1 cellular context compared by ENCODE assay signal in the genomic region with DNA sequence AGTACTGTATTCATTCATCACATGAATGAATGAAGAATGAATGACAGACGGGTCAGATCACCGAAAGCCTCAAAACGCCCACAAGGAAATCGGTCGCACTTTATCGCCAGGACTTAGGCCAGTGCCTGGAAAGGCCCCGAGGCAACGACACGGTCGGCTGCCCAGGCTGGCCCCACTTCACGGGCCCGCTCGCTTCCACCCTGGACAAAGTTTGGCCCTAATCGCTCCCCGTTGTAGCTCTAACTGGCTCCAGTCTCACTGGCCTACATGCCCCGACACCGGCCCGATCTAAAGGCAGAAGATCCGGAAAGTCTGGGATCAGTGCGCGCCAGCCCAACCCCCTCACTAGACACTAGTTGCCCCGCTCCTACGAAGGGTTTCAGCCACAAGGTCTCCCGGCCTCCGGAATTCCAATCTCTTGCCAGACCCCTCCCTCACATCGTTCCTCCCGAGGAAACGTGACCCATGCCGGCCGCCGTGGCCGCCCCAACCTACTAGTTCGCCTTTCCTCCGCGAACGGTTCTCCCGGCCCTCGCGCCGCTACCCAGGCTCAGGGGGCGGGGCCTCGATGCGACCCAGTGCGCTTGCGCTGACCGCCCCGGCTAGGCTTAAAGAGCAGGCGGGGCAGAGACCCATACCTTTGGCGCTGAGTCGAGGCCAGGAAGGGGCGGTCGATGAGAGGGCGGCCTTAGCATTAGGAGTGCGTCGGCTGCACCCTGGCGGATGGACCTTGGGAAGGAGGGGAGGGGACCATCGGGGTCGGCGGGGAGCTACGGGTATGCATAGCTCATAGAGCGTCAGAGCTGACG.
TF ChIP-seq lines count a peak whose summit lies in the region.

A gene (minus strand): TSS at position 575 of the 809 bp plus-strand sequence. CDS start 3,954 bp downstream, outside the sequence.
A gene (plus strand): TSS at position 637 of the 809 bp plus-strand sequence. CDS start 22,138 bp downstream, outside the sequence.

TF ChIP-seq in HepG2, 621 proteins besides CTCF, POLR2A, EP300 and RAD21 (continued from another document and continues in another):
- TF ChIP-seq, protein P1, sequence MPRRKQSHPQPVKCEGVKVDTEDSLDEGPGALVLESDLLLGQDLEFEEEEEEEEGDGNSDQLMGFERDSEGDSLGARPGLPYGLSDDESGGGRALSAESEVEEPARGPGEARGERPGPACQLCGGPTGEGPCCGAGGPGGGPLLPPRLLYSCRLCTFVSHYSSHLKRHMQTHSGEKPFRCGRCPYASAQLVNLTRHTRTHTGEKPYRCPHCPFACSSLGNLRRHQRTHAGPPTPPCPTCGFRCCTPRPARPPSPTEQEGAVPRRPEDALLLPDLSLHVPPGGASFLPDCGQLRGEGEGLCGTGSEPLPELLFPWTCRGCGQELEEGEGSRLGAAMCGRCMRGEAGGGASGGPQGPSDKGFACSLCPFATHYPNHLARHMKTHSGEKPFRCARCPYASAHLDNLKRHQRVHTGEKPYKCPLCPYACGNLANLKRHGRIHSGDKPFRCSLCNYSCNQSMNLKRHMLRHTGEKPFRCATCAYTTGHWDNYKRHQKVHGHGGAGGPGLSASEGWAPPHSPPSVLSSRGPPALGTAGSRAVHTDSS (CRISPR knock-in tag; conservative IDR thresholded peaks at IDR 0.05) = no peak
- peak; percentile 95 for TF ChIP-seq ZNF430 (CRISPR knock-in tag; IDR thresholded peaks at IDR 0.05)
- TF ChIP-seq MATR3 (CRISPR knock-in tag; IDR thresholded peaks at IDR 0.05) = no peak
- peak; percentile 57 for TF ChIP-seq ZEB1 (IDR thresholded peaks at IDR 0.05; ENCODE audit: insufficient replicate concordance, low read depth)
- TF ChIP-seq ZNF530 (CRISPR knock-in tag; IDR thresholded peaks at IDR 0.05; ENCODE audit: low read depth) = no peak; the same call in 1 of the 2 replicates
- TF ChIP-seq, protein P2, sequence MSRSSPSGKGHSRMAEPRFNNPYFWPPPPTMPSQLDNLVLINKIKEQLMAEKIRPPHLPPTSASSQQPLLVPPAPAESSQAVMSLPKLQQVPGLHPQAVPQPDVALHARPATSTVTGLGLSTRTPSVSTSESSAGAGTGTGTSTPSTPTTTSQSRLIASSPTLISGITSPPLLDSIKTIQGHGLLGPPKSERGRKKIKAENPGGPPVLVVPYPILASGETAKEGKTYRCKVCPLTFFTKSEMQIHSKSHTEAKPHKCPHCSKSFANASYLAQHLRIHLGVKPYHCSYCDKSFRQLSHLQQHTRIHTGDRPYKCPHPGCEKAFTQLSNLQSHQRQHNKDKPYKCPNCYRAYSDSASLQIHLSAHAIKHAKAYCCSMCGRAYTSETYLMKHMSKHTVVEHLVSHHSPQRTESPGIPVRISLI (CRISPR knock-in tag; IDR thresholded peaks at IDR 0.05; ENCODE audit: borderline replicate concordance) = peak; percentile 78; the same call in 1 of the 2 replicates
- TF ChIP-seq, protein P3, sequence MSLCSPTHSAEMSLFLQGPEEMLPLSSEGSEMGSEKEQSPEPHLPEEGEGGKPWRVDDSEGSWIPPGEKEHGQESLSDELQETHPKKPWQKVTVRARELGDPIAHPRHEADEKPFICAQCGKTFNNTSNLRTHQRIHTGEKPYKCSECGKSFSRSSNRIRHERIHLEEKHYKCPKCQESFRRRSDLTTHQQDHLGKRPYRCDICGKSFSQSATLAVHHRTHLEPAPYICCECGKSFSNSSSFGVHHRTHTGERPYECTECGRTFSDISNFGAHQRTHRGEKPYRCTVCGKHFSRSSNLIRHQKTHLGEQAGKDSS (CRISPR knock-in tag; IDR thresholded peaks at IDR 0.05; ENCODE audit: borderline replicate concordance, low read depth) = peak; percentile 98
- TF ChIP-seq FIP1L1 (IDR thresholded peaks at IDR 0.05; ENCODE audit: borderline replicate concordance, insufficient read depth, low read depth, low read length) = peak; percentile 84; the same call in 1 of the 2 replicates
- peak; percentile 93 for TF ChIP-seq THAP11 (CRISPR knock-in tag; IDR thresholded peaks at IDR 0.05)
- TF ChIP-seq, protein P4, sequence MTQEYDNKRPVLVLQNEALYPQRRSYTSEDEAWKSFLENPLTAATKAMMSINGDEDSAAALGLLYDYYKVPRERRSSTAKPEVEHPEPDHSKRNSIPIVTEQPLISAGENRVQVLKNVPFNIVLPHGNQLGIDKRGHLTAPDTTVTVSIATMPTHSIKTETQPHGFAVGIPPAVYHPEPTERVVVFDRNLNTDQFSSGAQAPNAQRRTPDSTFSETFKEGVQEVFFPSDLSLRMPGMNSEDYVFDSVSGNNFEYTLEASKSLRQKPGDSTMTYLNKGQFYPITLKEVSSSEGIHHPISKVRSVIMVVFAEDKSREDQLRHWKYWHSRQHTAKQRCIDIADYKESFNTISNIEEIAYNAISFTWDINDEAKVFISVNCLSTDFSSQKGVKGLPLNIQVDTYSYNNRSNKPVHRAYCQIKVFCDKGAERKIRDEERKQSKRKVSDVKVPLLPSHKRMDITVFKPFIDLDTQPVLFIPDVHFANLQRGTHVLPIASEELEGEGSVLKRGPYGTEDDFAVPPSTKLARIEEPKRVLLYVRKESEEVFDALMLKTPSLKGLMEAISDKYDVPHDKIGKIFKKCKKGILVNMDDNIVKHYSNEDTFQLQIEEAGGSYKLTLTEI (CRISPR knock-in tag; conservative IDR thresholded peaks at IDR 0.05) = no peak
- peak; percentile 81 for TF ChIP-seq HDAC2 (CRISPR knock-in tag; IDR thresholded peaks at IDR 0.05)
- TF ChIP-seq HOXA5 (CRISPR knock-in tag; IDR thresholded peaks at IDR 0.05) = peak; percentile 87
- TF ChIP-seq ZNF546 (CRISPR knock-in tag; conservative IDR thresholded peaks at IDR 0.05) = peak; percentile 99
- no peak for TF ChIP-seq STAT5B (CRISPR knock-in tag; IDR thresholded peaks at IDR 0.05)
- TF ChIP-seq SALL1 (CRISPR knock-in tag; IDR thresholded peaks at IDR 0.05) = peak; percentile 98
- TF ChIP-seq KAT2B (IDR thresholded peaks at IDR 0.05; ENCODE audit: borderline replicate concordance, low read depth, low read length) = peak; percentile 57; the same call in 1 of the 2 replicates
- peak; percentile 98 for TF ChIP-seq DR1 (CRISPR knock-in tag; IDR thresholded peaks at IDR 0.05)
- peak; percentile 99 for TF ChIP-seq PHF21A (CRISPR knock-in tag; IDR thresholded peaks at IDR 0.05)
- peak; percentile 99 for TF ChIP-seq ZNF136 (CRISPR knock-in tag; IDR thresholded peaks at IDR 0.05; ENCODE audit: low read depth)
- TF ChIP-seq, protein P5, sequence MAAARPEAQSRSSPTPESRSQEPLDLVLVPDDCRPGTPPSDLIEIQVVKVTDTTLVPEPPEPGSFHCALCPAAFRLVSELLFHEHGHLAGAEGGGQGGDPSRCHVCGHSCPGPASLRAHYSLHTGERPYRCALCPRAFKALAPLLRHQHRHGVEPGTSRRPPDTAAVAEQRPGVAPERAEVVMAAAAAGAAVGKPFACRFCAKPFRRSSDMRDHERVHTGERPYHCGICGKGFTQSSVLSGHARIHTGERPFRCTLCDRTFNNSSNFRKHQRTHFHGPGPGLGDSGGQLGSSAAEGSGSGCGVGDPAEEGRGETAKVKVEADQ (CRISPR knock-in tag; IDR thresholded peaks at IDR 0.05; ENCODE audit: borderline replicate concordance) = peak; percentile 97
- peak; percentile 67; the same call in 1 of the 2 replicates for TF ChIP-seq ZNF841 (CRISPR knock-in tag; IDR thresholded peaks at IDR 0.05; ENCODE audit: borderline replicate concordance)
- peak; percentile 67 for TF ChIP-seq YY1 (IDR thresholded peaks at IDR 0.05; ENCODE audit: insufficient read depth, insufficient replicate concordance, low read depth, low read length)
- TF ChIP-seq KLF11 (CRISPR knock-in tag; IDR thresholded peaks at IDR 0.05) = peak; percentile 99
- TF ChIP-seq, protein P6, sequence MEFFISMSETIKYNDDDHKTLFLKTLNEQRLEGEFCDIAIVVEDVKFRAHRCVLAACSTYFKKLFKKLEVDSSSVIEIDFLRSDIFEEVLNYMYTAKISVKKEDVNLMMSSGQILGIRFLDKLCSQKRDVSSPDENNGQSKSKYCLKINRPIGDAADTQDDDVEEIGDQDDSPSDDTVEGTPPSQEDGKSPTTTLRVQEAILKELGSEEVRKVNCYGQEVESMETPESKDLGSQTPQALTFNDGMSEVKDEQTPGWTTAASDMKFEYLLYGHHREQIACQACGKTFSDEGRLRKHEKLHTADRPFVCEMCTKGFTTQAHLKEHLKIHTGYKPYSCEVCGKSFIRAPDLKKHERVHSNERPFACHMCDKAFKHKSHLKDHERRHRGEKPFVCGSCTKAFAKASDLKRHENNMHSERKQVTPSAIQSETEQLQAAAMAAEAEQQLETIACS (CRISPR knock-in tag; IDR thresholded peaks at IDR 0.05) = no peak
- TF ChIP-seq, protein P7, sequence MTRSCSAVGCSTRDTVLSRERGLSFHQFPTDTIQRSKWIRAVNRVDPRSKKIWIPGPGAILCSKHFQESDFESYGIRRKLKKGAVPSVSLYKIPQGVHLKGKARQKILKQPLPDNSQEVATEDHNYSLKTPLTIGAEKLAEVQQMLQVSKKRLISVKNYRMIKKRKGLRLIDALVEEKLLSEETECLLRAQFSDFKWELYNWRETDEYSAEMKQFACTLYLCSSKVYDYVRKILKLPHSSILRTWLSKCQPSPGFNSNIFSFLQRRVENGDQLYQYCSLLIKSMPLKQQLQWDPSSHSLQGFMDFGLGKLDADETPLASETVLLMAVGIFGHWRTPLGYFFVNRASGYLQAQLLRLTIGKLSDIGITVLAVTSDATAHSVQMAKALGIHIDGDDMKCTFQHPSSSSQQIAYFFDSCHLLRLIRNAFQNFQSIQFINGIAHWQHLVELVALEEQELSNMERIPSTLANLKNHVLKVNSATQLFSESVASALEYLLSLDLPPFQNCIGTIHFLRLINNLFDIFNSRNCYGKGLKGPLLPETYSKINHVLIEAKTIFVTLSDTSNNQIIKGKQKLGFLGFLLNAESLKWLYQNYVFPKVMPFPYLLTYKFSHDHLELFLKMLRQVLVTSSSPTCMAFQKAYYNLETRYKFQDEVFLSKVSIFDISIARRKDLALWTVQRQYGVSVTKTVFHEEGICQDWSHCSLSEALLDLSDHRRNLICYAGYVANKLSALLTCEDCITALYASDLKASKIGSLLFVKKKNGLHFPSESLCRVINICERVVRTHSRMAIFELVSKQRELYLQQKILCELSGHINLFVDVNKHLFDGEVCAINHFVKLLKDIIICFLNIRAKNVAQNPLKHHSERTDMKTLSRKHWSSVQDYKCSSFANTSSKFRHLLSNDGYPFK (CRISPR knock-in tag; IDR thresholded peaks at IDR 0.05; ENCODE audit: borderline replicate concordance) = peak; percentile 99; the same call in 1 of the 2 replicates
- peak; percentile 93 for TF ChIP-seq KLF9 (CRISPR knock-in tag; IDR thresholded peaks at IDR 0.05; ENCODE audit: low read depth)
- TF ChIP-seq MIXL1 (CRISPR knock-in tag; IDR thresholded peaks at IDR 0.05) = peak; percentile 71; the same call in 1 of the 2 replicates
- TF ChIP-seq, protein P8, sequence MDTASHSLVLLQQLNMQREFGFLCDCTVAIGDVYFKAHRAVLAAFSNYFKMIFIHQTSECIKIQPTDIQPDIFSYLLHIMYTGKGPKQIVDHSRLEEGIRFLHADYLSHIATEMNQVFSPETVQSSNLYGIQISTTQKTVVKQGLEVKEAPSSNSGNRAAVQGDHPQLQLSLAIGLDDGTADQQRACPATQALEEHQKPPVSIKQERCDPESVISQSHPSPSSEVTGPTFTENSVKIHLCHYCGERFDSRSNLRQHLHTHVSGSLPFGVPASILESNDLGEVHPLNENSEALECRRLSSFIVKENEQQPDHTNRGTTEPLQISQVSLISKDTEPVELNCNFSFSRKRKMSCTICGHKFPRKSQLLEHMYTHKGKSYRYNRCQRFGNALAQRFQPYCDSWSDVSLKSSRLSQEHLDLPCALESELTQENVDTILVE (CRISPR knock-in tag; IDR thresholded peaks at IDR 0.05) = peak; percentile 92
- TF ChIP-seq, protein P9, sequence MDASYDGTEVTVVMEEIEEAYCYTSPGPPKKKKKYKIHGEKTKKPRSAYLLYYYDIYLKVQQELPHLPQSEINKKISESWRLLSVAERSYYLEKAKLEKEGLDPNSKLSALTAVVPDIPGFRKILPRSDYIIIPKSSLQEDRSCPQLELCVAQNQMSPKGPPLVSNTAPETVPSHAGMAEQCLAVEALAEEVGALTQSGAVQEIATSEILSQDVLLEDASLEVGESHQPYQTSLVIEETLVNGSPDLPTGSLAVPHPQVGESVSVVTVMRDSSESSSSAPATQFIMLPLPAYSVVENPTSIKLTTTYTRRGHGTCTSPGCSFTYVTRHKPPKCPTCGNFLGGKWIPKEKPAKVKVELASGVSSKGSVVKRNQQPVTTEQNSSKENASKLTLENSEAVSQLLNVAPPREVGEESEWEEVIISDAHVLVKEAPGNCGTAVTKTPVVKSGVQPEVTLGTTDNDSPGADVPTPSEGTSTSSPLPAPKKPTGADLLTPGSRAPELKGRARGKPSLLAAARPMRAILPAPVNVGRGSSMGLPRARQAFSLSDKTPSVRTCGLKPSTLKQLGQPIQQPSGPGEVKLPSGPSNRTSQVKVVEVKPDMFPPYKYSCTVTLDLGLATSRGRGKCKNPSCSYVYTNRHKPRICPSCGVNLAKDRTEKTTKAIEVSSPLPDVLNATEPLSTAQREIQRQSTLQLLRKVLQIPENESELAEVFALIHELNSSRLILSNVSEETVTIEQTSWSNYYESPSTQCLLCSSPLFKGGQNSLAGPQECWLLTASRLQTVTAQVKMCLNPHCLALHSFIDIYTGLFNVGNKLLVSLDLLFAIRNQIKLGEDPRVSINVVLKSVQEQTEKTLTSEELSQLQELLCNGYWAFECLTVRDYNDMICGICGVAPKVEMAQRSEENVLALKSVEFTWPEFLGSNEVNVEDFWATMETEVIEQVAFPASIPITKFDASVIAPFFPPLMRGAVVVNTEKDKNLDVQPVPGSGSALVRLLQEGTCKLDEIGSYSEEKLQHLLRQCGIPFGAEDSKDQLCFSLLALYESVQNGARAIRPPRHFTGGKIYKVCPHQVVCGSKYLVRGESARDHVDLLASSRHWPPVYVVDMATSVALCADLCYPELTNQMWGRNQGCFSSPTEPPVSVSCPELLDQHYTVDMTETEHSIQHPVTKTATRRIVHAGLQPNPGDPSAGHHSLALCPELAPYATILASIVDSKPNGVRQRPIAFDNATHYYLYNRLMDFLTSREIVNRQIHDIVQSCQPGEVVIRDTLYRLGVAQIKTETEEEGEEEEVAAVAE (CRISPR knock-in tag; IDR thresholded peaks at IDR 0.05; ENCODE audit: borderline replicate concordance) = no peak; the same call in 1 of the 2 replicates
